In the genomic region with DNA sequence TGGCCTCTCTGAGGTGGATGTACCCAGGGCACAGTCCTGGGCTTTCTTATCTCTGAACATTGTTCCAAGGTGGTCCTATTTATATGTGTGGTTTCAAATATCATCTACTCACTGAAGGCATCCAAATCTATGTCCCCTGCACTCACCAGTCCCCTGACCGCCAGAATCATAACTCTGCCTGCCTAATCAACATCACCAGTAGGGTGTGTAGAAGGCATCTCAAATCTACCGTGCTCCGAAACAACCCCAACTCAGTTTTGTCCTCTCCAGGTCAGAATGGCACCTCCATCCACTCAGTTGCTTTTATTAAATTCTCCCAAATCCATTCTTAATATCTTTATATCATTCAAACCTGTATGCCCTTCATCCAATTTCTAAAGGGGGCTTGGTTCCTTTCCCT, we compare ENCODE assay signal across 2 cellular contexts.
TF ChIP-seq lines count a peak whose summit lies in the region.

No MANE protein-coding gene starts in this region.

TF ChIP-seq in GM23338, 12 proteins besides CTCF, POLR2A, EP300 and RAD21 (continued from another document):
- TF ChIP-seq, protein P1, sequence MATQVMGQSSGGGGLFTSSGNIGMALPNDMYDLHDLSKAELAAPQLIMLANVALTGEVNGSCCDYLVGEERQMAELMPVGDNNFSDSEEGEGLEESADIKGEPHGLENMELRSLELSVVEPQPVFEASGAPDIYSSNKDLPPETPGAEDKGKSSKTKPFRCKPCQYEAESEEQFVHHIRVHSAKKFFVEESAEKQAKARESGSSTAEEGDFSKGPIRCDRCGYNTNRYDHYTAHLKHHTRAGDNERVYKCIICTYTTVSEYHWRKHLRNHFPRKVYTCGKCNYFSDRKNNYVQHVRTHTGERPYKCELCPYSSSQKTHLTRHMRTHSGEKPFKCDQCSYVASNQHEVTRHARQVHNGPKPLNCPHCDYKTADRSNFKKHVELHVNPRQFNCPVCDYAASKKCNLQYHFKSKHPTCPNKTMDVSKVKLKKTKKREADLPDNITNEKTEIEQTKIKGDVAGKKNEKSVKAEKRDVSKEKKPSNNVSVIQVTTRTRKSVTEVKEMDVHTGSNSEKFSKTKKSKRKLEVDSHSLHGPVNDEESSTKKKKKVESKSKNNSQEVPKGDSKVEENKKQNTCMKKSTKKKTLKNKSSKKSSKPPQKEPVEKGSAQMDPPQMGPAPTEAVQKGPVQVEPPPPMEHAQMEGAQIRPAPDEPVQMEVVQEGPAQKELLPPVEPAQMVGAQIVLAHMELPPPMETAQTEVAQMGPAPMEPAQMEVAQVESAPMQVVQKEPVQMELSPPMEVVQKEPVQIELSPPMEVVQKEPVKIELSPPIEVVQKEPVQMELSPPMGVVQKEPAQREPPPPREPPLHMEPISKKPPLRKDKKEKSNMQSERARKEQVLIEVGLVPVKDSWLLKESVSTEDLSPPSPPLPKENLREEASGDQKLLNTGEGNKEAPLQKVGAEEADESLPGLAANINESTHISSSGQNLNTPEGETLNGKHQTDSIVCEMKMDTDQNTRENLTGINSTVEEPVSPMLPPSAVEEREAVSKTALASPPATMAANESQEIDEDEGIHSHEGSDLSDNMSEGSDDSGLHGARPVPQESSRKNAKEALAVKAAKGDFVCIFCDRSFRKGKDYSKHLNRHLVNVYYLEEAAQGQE (IDR thresholded peaks at IDR 0.05; ENCODE audit: unreplicated experiment) = no peak
- TF ChIP-seq CREB1 (CRISPR knock-in tag; IDR thresholded peaks at IDR 0.05; ENCODE audit: low read depth) = no peak
- TF ChIP-seq STAT1 (IDR thresholded peaks at IDR 0.05; ENCODE audit: unreplicated experiment) = no peak
- no peak for TF ChIP-seq ZNF114 (CRISPR knock-in tag; IDR thresholded peaks at IDR 0.05)
- no peak for TF ChIP-seq ETS1 (IDR thresholded peaks at IDR 0.05)
- TF ChIP-seq JUNB (IDR thresholded peaks at IDR 0.05; ENCODE audit: unreplicated experiment) = no peak
- no peak for TF ChIP-seq EZH2phosphoT487 (IDR thresholded peaks at IDR 0.05; ENCODE audit: unreplicated experiment)
- TF ChIP-seq EZH2 (IDR thresholded peaks at IDR 0.05; ENCODE audit: low read depth, unreplicated experiment) = no peak
- TF ChIP-seq, protein P2, sequence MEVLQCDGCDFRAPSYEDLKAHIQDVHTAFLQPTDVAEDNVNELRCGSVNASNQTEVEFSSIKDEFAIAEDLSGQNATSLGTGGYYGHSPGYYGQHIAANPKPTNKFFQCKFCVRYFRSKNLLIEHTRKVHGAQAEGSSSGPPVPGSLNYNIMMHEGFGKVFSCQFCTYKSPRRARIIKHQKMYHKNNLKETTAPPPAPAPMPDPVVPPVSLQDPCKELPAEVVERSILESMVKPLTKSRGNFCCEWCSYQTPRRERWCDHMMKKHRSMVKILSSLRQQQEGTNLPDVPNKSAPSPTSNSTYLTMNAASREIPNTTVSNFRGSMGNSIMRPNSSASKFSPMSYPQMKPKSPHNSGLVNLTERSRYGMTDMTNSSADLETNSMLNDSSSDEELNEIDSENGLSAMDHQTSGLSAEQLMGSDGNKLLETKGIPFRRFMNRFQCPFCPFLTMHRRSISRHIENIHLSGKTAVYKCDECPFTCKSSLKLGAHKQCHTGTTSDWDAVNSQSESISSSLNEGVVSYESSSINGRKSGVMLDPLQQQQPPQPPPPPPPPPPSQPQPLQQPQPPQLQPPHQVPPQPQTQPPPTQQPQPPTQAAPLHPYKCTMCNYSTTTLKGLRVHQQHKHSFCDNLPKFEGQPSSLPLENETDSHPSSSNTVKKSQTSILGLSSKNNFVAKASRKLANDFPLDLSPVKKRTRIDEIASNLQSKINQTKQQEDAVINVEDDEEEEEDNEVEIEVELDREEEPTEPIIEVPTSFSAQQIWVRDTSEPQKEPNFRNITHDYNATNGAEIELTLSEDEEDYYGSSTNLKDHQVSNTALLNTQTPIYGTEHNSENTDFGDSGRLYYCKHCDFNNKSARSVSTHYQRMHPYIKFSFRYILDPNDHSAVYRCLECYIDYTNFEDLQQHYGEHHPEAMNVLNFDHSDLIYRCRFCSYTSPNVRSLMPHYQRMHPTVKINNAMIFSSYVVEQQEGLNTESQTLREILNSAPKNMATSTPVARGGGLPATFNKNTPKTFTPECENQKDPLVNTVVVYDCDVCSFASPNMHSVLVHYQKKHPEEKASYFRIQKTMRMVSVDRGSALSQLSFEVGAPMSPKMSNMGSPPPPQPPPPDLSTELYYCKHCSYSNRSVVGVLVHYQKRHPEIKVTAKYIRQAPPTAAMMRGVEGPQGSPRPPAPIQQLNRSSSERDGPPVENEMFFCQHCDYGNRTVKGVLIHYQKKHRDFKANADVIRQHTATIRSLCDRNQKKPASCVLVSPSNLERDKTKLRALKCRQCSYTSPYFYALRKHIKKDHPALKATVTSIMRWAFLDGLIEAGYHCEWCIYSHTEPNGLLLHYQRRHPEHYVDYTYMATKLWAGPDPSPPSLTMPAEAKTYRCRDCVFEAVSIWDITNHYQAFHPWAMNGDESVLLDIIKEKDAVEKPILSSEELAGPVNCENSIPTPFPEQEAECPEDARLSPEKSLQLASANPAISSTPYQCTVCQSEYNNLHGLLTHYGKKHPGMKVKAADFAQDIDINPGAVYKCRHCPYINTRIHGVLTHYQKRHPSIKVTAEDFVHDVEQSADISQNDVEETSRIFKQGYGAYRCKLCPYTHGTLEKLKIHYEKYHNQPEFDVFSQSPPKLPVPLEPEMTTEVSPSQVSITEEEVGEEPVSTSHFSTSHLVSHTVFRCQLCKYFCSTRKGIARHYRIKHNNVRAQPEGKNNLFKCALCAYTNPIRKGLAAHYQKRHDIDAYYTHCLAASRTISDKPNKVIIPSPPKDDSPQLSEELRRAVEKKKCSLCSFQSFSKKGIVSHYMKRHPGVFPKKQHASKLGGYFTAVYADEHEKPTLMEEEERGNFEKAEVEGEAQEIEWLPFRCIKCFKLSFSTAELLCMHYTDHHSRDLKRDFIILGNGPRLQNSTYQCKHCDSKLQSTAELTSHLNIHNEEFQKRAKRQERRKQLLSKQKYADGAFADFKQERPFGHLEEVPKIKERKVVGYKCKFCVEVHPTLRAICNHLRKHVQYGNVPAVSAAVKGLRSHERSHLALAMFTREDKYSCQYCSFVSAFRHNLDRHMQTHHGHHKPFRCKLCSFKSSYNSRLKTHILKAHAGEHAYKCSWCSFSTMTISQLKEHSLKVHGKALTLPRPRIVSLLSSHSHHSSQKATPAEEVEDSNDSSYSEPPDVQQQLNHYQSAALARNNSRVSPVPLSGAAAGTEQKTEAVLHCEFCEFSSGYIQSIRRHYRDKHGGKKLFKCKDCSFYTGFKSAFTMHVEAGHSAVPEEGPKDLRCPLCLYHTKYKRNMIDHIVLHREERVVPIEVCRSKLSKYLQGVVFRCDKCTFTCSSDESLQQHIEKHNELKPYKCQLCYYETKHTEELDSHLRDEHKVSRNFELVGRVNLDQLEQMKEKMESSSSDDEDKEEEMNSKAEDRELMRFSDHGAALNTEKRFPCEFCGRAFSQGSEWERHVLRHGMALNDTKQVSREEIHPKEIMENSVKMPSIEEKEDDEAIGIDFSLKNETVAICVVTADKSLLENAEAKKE (CRISPR knock-in tag; IDR thresholded peaks at IDR 0.05) = no peak
- TF ChIP-seq NANOG (IDR thresholded peaks at IDR 0.05; ENCODE audit: borderline replicate concordance) = no peak

TF ChIP-seq in SK-N-SH treated with all-trans-retinoic acid at 6 μM for 48 hours, 23 proteins besides CTCF, POLR2A, EP300 and RAD21 (continued from another document):
- TF ChIP-seq PATZ1 (CRISPR knock-in tag; IDR thresholded peaks at IDR 0.05; ENCODE audit: borderline replicate concordance) = no peak
TF ChIP-seq in SK-N-SH treated with all-trans-retinoic acid at 6 μM for 48 hours: peak in this region for 0.
